1 cellular context compared by ENCODE assay signal in the genomic region with DNA sequence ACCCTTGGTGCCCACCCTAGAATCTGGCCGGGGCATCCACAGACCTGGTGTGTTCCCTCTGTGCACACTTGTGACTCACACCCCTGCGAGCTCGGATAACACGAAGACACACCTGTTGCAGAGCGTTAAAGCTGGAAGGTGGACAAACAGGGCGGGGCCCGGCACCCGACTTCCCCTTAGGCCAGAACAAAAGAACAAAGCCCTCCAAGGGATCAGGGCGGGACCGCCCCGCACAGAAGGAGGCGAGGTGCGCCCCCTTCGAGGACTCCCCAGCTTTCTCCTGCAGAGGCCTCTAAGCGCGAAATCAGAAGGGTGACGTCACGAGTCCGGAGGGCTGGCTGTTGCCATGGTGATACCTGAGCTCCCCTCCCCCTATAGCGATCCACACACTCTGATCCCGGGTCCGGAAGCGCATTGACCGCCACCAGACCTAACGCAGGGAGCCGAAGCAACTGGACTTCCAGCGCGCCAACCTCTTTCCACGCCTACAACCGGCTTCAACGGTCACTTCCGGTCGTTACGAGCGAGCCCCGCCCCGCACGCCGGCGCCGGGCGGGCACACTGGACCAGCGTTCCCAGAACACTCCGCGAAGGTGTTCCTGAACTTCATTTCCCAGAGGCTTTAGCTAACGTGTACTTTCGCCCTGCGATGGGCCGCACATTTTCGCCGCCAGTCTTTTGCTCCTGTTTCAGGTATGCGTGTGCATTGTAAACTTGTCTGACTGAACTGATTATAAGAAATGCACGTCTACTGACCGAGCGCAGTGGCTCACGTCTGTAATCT.
TF ChIP-seq lines count a peak whose summit lies in the region.

A gene (minus strand): TSS at position 489 of the 784 bp plus-strand sequence. CDS start 811 bp downstream, outside the sequence.

TF ChIP-seq in SK-N-SH, 30 proteins besides CTCF, POLR2A, EP300 and RAD21 (continued from another document):
- TF ChIP-seq, protein P1, sequence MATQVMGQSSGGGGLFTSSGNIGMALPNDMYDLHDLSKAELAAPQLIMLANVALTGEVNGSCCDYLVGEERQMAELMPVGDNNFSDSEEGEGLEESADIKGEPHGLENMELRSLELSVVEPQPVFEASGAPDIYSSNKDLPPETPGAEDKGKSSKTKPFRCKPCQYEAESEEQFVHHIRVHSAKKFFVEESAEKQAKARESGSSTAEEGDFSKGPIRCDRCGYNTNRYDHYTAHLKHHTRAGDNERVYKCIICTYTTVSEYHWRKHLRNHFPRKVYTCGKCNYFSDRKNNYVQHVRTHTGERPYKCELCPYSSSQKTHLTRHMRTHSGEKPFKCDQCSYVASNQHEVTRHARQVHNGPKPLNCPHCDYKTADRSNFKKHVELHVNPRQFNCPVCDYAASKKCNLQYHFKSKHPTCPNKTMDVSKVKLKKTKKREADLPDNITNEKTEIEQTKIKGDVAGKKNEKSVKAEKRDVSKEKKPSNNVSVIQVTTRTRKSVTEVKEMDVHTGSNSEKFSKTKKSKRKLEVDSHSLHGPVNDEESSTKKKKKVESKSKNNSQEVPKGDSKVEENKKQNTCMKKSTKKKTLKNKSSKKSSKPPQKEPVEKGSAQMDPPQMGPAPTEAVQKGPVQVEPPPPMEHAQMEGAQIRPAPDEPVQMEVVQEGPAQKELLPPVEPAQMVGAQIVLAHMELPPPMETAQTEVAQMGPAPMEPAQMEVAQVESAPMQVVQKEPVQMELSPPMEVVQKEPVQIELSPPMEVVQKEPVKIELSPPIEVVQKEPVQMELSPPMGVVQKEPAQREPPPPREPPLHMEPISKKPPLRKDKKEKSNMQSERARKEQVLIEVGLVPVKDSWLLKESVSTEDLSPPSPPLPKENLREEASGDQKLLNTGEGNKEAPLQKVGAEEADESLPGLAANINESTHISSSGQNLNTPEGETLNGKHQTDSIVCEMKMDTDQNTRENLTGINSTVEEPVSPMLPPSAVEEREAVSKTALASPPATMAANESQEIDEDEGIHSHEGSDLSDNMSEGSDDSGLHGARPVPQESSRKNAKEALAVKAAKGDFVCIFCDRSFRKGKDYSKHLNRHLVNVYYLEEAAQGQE (IDR thresholded peaks at IDR 0.05; ENCODE audit: low read depth, low read length), result no peak
- TF ChIP-seq POLR2AphosphoS5 (IDR thresholded peaks at IDR 0.05; ENCODE audit: low read depth, low read length), result peak; percentile 85
- no peak for TF ChIP-seq SMC3 (IDR thresholded peaks at IDR 0.05; ENCODE audit: low read depth, low read length)
- peak; percentile 65 for TF ChIP-seq YY1 (IDR thresholded peaks at IDR 0.05; ENCODE audit: low read depth)
- no peak for TF ChIP-seq TEAD4 (IDR thresholded peaks at IDR 0.05; ENCODE audit: borderline replicate concordance, insufficient read depth)
- TF ChIP-seq, protein P2, sequence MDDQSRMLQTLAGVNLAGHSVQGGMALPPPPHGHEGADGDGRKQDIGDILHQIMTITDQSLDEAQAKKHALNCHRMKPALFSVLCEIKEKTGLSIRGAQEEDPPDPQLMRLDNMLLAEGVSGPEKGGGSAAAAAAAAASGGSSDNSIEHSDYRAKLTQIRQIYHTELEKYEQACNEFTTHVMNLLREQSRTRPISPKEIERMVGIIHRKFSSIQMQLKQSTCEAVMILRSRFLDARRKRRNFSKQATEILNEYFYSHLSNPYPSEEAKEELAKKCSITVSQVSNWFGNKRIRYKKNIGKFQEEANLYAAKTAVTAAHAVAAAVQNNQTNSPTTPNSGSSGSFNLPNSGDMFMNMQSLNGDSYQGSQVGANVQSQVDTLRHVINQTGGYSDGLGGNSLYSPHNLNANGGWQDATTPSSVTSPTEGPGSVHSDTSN (IDR thresholded peaks at IDR 0.05), result no peak
- TF ChIP-seq, protein P3, sequence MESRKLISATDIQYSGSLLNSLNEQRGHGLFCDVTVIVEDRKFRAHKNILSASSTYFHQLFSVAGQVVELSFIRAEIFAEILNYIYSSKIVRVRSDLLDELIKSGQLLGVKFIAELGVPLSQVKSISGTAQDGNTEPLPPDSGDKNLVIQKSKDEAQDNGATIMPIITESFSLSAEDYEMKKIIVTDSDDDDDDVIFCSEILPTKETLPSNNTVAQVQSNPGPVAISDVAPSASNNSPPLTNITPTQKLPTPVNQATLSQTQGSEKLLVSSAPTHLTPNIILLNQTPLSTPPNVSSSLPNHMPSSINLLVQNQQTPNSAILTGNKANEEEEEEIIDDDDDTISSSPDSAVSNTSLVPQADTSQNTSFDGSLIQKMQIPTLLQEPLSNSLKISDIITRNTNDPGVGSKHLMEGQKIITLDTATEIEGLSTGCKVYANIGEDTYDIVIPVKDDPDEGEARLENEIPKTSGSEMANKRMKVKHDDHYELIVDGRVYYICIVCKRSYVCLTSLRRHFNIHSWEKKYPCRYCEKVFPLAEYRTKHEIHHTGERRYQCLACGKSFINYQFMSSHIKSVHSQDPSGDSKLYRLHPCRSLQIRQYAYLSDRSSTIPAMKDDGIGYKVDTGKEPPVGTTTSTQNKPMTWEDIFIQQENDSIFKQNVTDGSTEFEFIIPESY (IDR thresholded peaks at IDR 0.05; ENCODE audit: borderline replicate concordance, low read depth), result no peak
- peak; percentile 67 for TF ChIP-seq ELF1 (IDR thresholded peaks at IDR 0.05)
- TF ChIP-seq NRF1 (IDR thresholded peaks at IDR 0.05; ENCODE audit: low read depth, low read length), result peak; percentile 47; the same call in 1 of the 2 replicates
- peak; percentile 79 for TF ChIP-seq MXI1 (IDR thresholded peaks at IDR 0.05; ENCODE audit: low read depth, low read length)
- TF ChIP-seq, protein P4, sequence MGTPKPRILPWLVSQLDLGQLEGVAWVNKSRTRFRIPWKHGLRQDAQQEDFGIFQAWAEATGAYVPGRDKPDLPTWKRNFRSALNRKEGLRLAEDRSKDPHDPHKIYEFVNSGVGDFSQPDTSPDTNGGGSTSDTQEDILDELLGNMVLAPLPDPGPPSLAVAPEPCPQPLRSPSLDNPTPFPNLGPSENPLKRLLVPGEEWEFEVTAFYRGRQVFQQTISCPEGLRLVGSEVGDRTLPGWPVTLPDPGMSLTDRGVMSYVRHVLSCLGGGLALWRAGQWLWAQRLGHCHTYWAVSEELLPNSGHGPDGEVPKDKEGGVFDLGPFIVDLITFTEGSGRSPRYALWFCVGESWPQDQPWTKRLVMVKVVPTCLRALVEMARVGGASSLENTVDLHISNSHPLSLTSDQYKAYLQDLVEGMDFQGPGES (IDR thresholded peaks at IDR 0.05; ENCODE audit: low read depth, low read length), result no peak
- TF ChIP-seq, protein P5, sequence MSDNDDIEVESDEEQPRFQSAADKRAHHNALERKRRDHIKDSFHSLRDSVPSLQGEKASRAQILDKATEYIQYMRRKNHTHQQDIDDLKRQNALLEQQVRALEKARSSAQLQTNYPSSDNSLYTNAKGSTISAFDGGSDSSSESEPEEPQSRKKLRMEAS (IDR thresholded peaks at IDR 0.05; ENCODE audit: low read depth), result peak; percentile 69
- TF ChIP-seq JUND (IDR thresholded peaks at IDR 0.05), result no peak
- 0 out of 2 replicates have a peak, but pooled peaks have one; percentile 18 for TF ChIP-seq RFX5 (IDR thresholded peaks at IDR 0.05; ENCODE audit: low read length)
- no peak for TF ChIP-seq FOSL2 (IDR thresholded peaks at IDR 0.05; ENCODE audit: borderline replicate concordance, low read depth)
